In the genomic region with DNA sequence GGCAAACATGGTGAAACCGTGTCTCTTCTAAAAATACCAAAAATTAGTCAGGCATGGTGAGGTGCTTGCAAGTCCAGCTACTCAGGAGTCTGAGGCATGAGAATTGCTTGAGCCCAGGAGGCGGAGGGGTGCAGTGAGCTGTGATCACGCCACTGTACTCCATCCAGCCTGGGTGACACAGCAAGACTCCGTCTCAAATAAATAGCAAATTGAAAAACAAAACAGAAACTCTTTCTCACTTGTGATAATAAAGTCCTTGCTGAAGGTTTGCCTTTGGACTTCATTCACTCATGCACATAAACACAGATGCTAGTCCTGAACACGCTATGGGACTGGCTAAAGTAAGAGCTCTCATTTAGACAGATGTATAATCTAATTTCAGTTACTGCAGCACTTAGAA, we compare ENCODE assay signal across 15 cellular contexts. TPM values are rescaled to one million over a fixed set of nuclear protein-coding genes. Genes with fewer than 3 reads are reported as not detected.
DNase-seq lines count a peak whose midpoint lies in the region; ATAC-seq and TF ChIP-seq lines count a peak whose summit lies in the region.
"Had no signal": no experiment of that assay in that cellular context is flagged by ENCODE, and none has a peak within 500 bp of the region (broad histone marks: within the 10 kb centered on the region; RNA-seq: fewer than 3 reads in every experiment).

No MANE protein-coding gene starts in this region.

- H3K27ac Mint-ChIP-seq in activated T-cell treated with anti-CD3 and anti-CD28 coated beads, Interleukin-2, amount 50 U/mL, for 24 hours, result no peak overlapping the region
- H3K27ac Mint-ChIP-seq: activated naive CD4-positive, alpha-beta T cell treated with anti-CD3 and anti-CD28 coated beads, Interleukin-2, amount 10 ng/mL, durations not matched to agents 7 days and 5 days had no signal

- no peak for TF ChIP-seq POLR2A in thyroid gland (IDR thresholded peaks at IDR 0.05)

- no peaks in the 10 kb centered on the region for H3K36me3 ChIP-seq in thyroid gland
- H3K36me3 ChIP-seq: HAP-1, Peyer's patch had no signal

- ATAC-seq in GM19351 (IDR thresholded peaks at IDR 0.05; ENCODE audit: unreplicated experiment) (peak; percentile 66), HG02870 (IDR thresholded peaks at IDR 0.05; ENCODE audit: unreplicated experiment) (peak; percentile 68), HG03575 (IDR thresholded peaks at IDR 0.05; ENCODE audit: extremely low read depth, insufficient number of reproducible peaks, low FRiP score, unreplicated experiment) (peak; percentile 83)
- ATAC-seq: naive thymus-derived CD8-positive, alpha-beta T cell had no signal

- intact Hi-C loops in thyroid gland (cut with DNase I), result no loop called here

- H3K9me3 ChIP-seq in thyroid gland, result no peaks in the 10 kb centered on the region
- H3K9me3 ChIP-seq: HAP-1, Peyer's patch had no signal

- 50 to 72% methylated on average over 5 of the region's 5 CpGs for WGBS in thyroid gland, 2 donors

- peaks cover 21 to 22% of the 10 kb centered on the region in 2 donors for H3K4me1 ChIP-seq in thyroid gland

- H3K27me3 Mint-ChIP-seq in activated T-cell treated with anti-CD3 and anti-CD28 coated beads, Interleukin-2, amount 50 U/mL, for 24 hours, result no peaks in the 10 kb centered on the region
- H3K27me3 Mint-ChIP-seq: activated naive CD4-positive, alpha-beta T cell treated with anti-CD3 and anti-CD28 coated beads, Interleukin-2, amount 10 ng/mL, durations not matched to agents 7 days and 5 days had no signal

- H3K27me3 ChIP-seq in thyroid gland, result no peaks in the 10 kb centered on the region
- H3K27me3 ChIP-seq: Peyer's patch had no signal

- TF ChIP-seq CTCF in thyroid gland (IDR thresholded peaks at IDR 0.05), result no peak

- no peaks in the 10 kb centered on the region for H3K36me3 Mint-ChIP-seq in activated T-cell treated with anti-CD3 and anti-CD28 coated beads, Interleukin-2, amount 50 U/mL, for 24 hours (ENCODE audit: low read depth)
- H3K36me3 Mint-ChIP-seq: activated naive CD4-positive, alpha-beta T cell treated with anti-CD3 and anti-CD28 coated beads, Interleukin-2, amount 10 ng/mL, durations not matched to agents 7 days and 5 days; naive thymus-derived CD8-positive, alpha-beta T cell had no signal

- H3K4me3 ChIP-seq in thyroid gland (replicated peaks in 1 of 3), result no peak overlapping the region
- H3K4me3 ChIP-seq: HAP-1, Peyer's patch had no signal

- DNase-seq in thyroid gland (peak; percentile 70 to 82), AML-193 (lab: John Stamatoyannopoulos, UW) (no peak)
- DNase-seq in activated T-cell treated with anti-CD3 and anti-CD28 coated beads, Interleukin-2, amount 50 U/mL, for 24 hours, result no peak
- DNase-seq in activated naive CD4-positive, alpha-beta T cell (lab: John Stamatoyannopoulos, UW), result no peak
- DNase-seq: activated CD4-positive, CD25-positive, alpha-beta regulatory T cell treated with anti-CD3 and anti-CD28 coated beads, Interleukin-2, amount 50 U/mL, for 72 hours; activated naive CD4-positive, alpha-beta T cell treated with anti-CD3 and anti-CD28 coated beads, Interleukin-2, amount 10 ng/mL, durations not matched to agents 7 days and 5 days; DMS 273 treated with DMSO at 0.1 percent for 48 hours; effector CD4-positive, alpha-beta T cell; naive thymus-derived CD8-positive, alpha-beta T cell; NCI-H1048 had no signal

- no peak overlapping the region for H3K4me3 Mint-ChIP-seq in activated T-cell treated with anti-CD3 and anti-CD28 coated beads, Interleukin-2, amount 50 U/mL, for 24 hours
- H3K4me3 Mint-ChIP-seq: activated naive CD4-positive, alpha-beta T cell treated with anti-CD3 and anti-CD28 coated beads, Interleukin-2, amount 10 ng/mL, durations not matched to agents 7 days and 5 days; naive thymus-derived CD8-positive, alpha-beta T cell had no signal

- peaks cover 17% of the 10 kb centered on the region for H3K4me1 Mint-ChIP-seq in activated T-cell treated with anti-CD3 and anti-CD28 coated beads, Interleukin-2, amount 50 U/mL, for 24 hours (ENCODE audit: low read depth)
- H3K4me1 Mint-ChIP-seq: activated naive CD4-positive, alpha-beta T cell treated with anti-CD3 and anti-CD28 coated beads, Interleukin-2, amount 10 ng/mL, durations not matched to agents 7 days and 5 days had no signal

- H3K9me3 Mint-ChIP-seq in activated T-cell treated with anti-CD3 and anti-CD28 coated beads, Interleukin-2, amount 50 U/mL, for 24 hours, result no peaks in the 10 kb centered on the region
- H3K9me3 Mint-ChIP-seq: activated naive CD4-positive, alpha-beta T cell treated with anti-CD3 and anti-CD28 coated beads, Interleukin-2, amount 10 ng/mL, durations not matched to agents 7 days and 5 days had no signal

- H3K27ac ChIP-seq in thyroid gland, result peak overlapping the region; percentile 51 to 59 (median 59)

RNA-seq across cellular contexts. Expression of a gene that starts 37.6 kb away (rescaled TPM):
- total RNA-seq in thyroid gland, result 100 to 1,000 TPM in 3 of 4 donors, 10 to 100 TPM in 1; 56.6 to 118 (median 115) TPM

Comparison
In these comparisons a context has a peak if more than half of its experiments do, and no peak if none do; other contexts are left out.
1. DNase-seq: peak in thyroid gland (2 of 2); none in activated T-cell treated with anti-CD3 and anti-CD28 coated beads, Interleukin-2, amount 50 U/mL, for 24 hours (single experiment), activated naive CD4-positive, alpha-beta T cell (0 of 4) and AML-193 (0 of 2).
2. Peak in every context shown above with its lines, with median percentiles within 50 percentile points of each other: ATAC-seq.